ENCODE assay signal across 20 cellular contexts in genomic region chr2:15708161-15708560, GRCh38.
"Had no signal": no experiment of that assay in that cellular context is flagged by ENCODE, and none has a peak within 500 bp of the region (broad histone marks: within the 10 kb centered on the region; RNA-seq: fewer than 3 reads in every experiment).

No MANE protein-coding gene starts in this region.

- H3K36me3 ChIP-seq: colonic mucosa, esophagus squamous epithelium, gastrocnemius medialis, left lung, lower lobe of right lung had no signal

- ATAC-seq: effector memory CD8-positive, alpha-beta T cell; gastrocnemius medialis; left cardiac atrium; left lung; lower lobe of right lung had no signal

- H3K4me1 Mint-ChIP-seq: central memory CD8-positive, alpha-beta T cell had no signal

- H3K4me3 ChIP-seq: colonic mucosa, esophagus squamous epithelium, gastrocnemius medialis, left lung, lower lobe of right lung had no signal

- H3K27me3 ChIP-seq: colonic mucosa, esophagus squamous epithelium, gastrocnemius medialis, left lung had no signal

- H3K4me3 Mint-ChIP-seq: central memory CD8-positive, alpha-beta T cell; dendritic cell treated with granulocyte-macrophage colony-stimulating factor and Interleukin-4, amounts not matched to agents 40 ng/mL and 50 ng/mL, for 4 days; effector memory CD8-positive, alpha-beta T cell; endodermal cell had no signal

- H3K27ac Mint-ChIP-seq: dendritic cell treated with granulocyte-macrophage colony-stimulating factor and Interleukin-4, amounts not matched to agents 40 ng/mL and 50 ng/mL, for 4 days; effector memory CD8-positive, alpha-beta T cell; endodermal cell had no signal

- H3K4me1 ChIP-seq: colonic mucosa, gastrocnemius medialis had no signal

- H3K9me3 ChIP-seq: colonic mucosa, esophagus squamous epithelium, gastrocnemius medialis, left lung, lower lobe of right lung had no signal

- H3K27me3 Mint-ChIP-seq: dendritic cell treated with granulocyte-macrophage colony-stimulating factor and Interleukin-4, amounts not matched to agents 40 ng/mL and 50 ng/mL, for 4 days had no signal

- H3K27ac ChIP-seq: colonic mucosa, lower lobe of right lung had no signal

- DNase-seq: cerebellar nuclear complex; colonic mucosa; cortex of kidney; effector CD8-positive, alpha-beta T cell; effector memory CD8-positive, alpha-beta T cell; endodermal cell; esophagus squamous epithelium; foreskin fibroblast; foreskin melanocyte; gastrocnemius medialis; glutamatergic neuron; head of caudate nucleus; hippocampal formation; left cardiac atrium; left lung; lower lobe of right lung; mesendoderm; midbrain had no signal

- H3K9me3 Mint-ChIP-seq: central memory CD8-positive, alpha-beta T cell; dendritic cell treated with granulocyte-macrophage colony-stimulating factor and Interleukin-4, amounts not matched to agents 40 ng/mL and 50 ng/mL, for 4 days; effector memory CD8-positive, alpha-beta T cell had no signal
